Comparison of ENCODE assay signal across 31 cellular contexts in the genomic region with DNA sequence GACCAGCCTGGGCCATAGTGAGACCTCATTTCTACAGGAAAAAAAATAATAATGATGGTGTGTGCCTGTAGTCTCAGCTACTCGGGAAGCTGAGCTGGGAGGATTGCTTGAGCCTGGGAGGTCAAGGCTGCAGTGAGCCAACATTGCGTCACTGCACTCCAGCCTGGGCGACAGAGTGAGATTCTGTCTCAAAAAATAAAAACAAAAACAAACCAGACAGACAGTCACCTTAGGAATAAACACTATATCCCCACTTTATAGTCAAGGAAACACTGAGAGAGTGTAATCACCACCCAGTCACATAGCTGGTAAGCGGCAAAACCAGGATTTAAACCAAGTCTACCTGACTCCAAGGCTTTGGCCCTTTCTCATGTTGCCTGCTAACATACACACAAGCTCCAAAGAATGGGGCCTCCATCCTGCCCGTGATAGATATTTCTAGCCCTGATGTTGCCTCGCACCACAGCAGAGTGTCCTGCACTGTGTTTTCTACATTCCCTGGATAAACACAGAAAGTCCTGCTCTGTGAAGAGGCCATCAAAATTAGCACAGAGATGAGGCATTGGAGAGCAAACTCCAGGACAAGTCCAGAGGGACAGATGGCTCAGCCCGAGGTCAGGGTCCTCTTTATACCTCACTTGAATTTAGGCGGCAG.
DNase-seq lines count a peak whose midpoint lies in the region; ATAC-seq, FAIRE-seq and TF ChIP-seq lines count a peak whose summit lies in the region.
"Had no signal": no experiment of that assay in that cellular context is flagged by ENCODE, and none has a peak within 500 bp of the region (broad histone marks: within the 10 kb centered on the region; RNA-seq: fewer than 3 reads in every experiment).

No MANE protein-coding gene starts in this region.

- POLR2A ChIA-PET in K562 (lab: Yijun Ruan, JAX), result interaction anchor here (0.6 kb wide), 1 partner anchor 189 kb away, joined by 3 read pairs; no protein-coding TSS in a partner anchor
- POLR2A ChIA-PET in HepG2 (lab: Yijun Ruan, JAX), result interaction anchor here (0.6 to 1.1 kb wide), 3 partner anchors 19 to 222 kb away, joined by 3 to 4 read pairs (median 4); partner anchors contain the start of genes CEP95 and DDX5

- TF ChIP-seq POLR2A in K562 (conservative IDR thresholded peaks at IDR 0.05) (no peak), HepG2 (IDR thresholded peaks at IDR 0.05; ENCODE audit: insufficient read depth in 1 of 2, low read depth in 2 of 2, low read length in 2 of 2) (no peak), stomach (IDR thresholded peaks at IDR 0.05) (no peak), transverse colon (IDR thresholded peaks at IDR 0.05) (no peak)

- no peaks in the 10 kb centered on the region for H3K9me3 ChIP-seq in K562 (replicated peaks; ENCODE audit: control insufficient read depth, insufficient read depth, low read depth, low read length)
- no peaks in the 10 kb centered on the region for H3K9me3 ChIP-seq in HepG2 (ENCODE audit: low read length)
- H3K9me3 ChIP-seq in stomach, result no peaks in the 10 kb centered on the region
- H3K9me3 ChIP-seq in transverse colon, result no peaks in the 10 kb centered on the region
- H3K9me3 ChIP-seq: gastrocnemius medialis, thyroid gland had no signal

- in situ Hi-C loops in K562 (cut with MboI), result no loop called here
- in situ Hi-C loops in HepG2 (cut with HindIII; ENCODE audit: extremely low pct_ligation_motif_present, low pct_unique_long_range_greater_than_20kb), result no loop called here
- in situ Hi-C loops in transverse colon (cut with MboI; ENCODE audit: low pct_ligation_motif_present in 1 of 4, low pct_unique_long_range_greater_than_20kb in 1 of 4, low sequenced_read_pairs in 3 of 4), result no loop called here

- CTCF ChIA-PET in K562 (lab: Yijun Ruan, JAX; ENCODE audit: low intra/inter-chr PET ratio) (interaction anchor here (0.6 kb wide), 1 partner anchor 8 kb away, joined by 4 read pairs; no protein-coding TSS in a partner anchor), HepG2 (lab: Yijun Ruan, JAX; ENCODE audit: low intra/inter-chr PET ratio, low total read pairs) (no interaction called here)

- no TSS peak for BruUV-seq in K562 (replicated peaks; lab: Mats Ljungman, UMichigan)
- no TSS peak for BruUV-seq in HepG2 (replicated peaks; lab: Mats Ljungman, UMichigan)

- DNase-seq in left ventricle myocardium superior (peak; percentile 47), left cardiac atrium (no peak), K562 (ENCODE audit: extremely low read depth in 1 of 4, low spot score in 3 of 4) (no peak), HepG2 (ENCODE audit: low spot score) (no peak), stomach (peak; percentile 11), frontal cortex (ENCODE audit: low spot score in 2 of 2) (no peak), transverse colon (no peak)
- DNase-seq: activated CD4-positive, alpha-beta T cell treated with anti-CD3 and anti-CD28 coated beads, Interleukin-2, amount 50 U/mL, for 1 hour; activated CD8-positive, alpha-beta memory T cell treated with anti-CD3 and anti-CD28 coated beads, Interleukin-2, amount 10 ng/mL, durations not matched to agents 7 days and 5 days; activated gamma-delta T cell treated with Interleukin-2 at 50 U/mL for 16 hours; activated T-cell treated with anti-CD3 and anti-CD28 coated beads, Interleukin-2, amount 50 U/mL, for 48 hours; CD4-positive, alpha-beta memory T cell; H9; Kasumi-1; mammary epithelial cell; NCI-H1436 treated with DMSO at 0.1 percent for 48 hours; NCI-H2081 treated with DMSO at 0.1 percent for 48 hours; NCI-H69; nephron progenitor cell; PC-9; retina; SHP77 treated with DMSO at 0.1 percent for 48 hours; stimulated activated CD8-positive, alpha-beta memory T cell treated with anti-CD3 and anti-CD28 coated beads, Interleukin-4, amount 100 ng/mL, for 48 hours; stimulated activated naive CD8-positive, alpha-beta T cell treated with anti-CD3 and anti-CD28 coated beads, Interleukin-15, amount 100 ng/mL, for 72 hours; T-helper 9 cell; thyroid gland had no signal

- WGBS in K562 (ENCODE audit: insufficient coverage, low coverage, missing lambda C conversion rate), result 43% methylated on average over 8 of the region's 8 CpGs
- WGBS in HepG2 (ENCODE audit: low lambda C conversion rate), result 7% methylated on average over 8 of the region's 8 CpGs
- 77 to 89% (median 82%) methylated on average over 8 of the region's 8 CpGs for WGBS in stomach, 5 donors
- 79% methylated on average over 8 of the region's 8 CpGs; no CpG with 5 or more reads in 1 of the 2 donors for WGBS in transverse colon (ENCODE audit: low coverage in 1 of 2), 2 donors

- no peak overlapping the region for H3K4me3 ChIP-seq in K562
- peak overlapping the region in 1 of 3 experiments; percentile 7; a peak in 1 of 6 replicates for H3K4me3 ChIP-seq in HepG2 (replicated peaks in 1 of 3; ENCODE audit: insufficient read depth in 1 of 3, low read depth in 2 of 3, low read length in 3 of 3)
- H3K4me3 ChIP-seq in stomach, result no peak overlapping the region
- no peak overlapping the region for H3K4me3 ChIP-seq in transverse colon
- H3K4me3 ChIP-seq: gastrocnemius medialis, PC-9, thyroid gland had no signal

- no peak overlapping the region for H3K4me2 ChIP-seq in K562 (ENCODE audit: insufficient read depth, low read length)
- H3K4me2 ChIP-seq in HepG2 (ENCODE audit: low read depth, low read length), result peak overlapping the region; percentile 69
- H3K4me2 ChIP-seq: PC-9 had no signal

- H2AFZ ChIP-seq in K562 (ENCODE audit: low read depth, low read length) (no peak overlapping the region), HepG2 (ENCODE audit: low read length) (no peak overlapping the region)
- H2AFZ ChIP-seq: parathyroid adenoma, PC-9 had no signal

- H3K9ac ChIP-seq in K562 (ENCODE audit: insufficient read depth in 1 of 2, low read depth in 2 of 2, low read length in 2 of 2) (no peak overlapping the region), HepG2 (ENCODE audit: insufficient read depth, low read depth, low read length) (peak overlapping the region; percentile 12; the same call in 1 of the 2 replicates)
- H3K9ac ChIP-seq: parathyroid adenoma had no signal

- no peak for FAIRE-seq in K562 (lab: Jason Lieb, UNC)
- FAIRE-seq in HepG2 (lab: Jason Lieb, UNC), result peak; percentile 53
- no peak for FAIRE-seq in frontal cortex (lab: Jason Lieb, UNC)
- FAIRE-seq: A204.1, D721Med had no signal

- no peak for TF ChIP-seq CTCF in K562 (IDR thresholded peaks at IDR 0.05 in 2 of 3, conservative IDR thresholded peaks at IDR 0.05 in 1 of 3; ENCODE audit: insufficient read depth in 2 of 3, low read depth in 1 of 3, low read length in 3 of 3)
- no peak for TF ChIP-seq CTCF in HepG2 (CRISPR knock-in tag; IDR thresholded peaks at IDR 0.05)
- no peak for TF ChIP-seq CTCF in stomach (IDR thresholded peaks at IDR 0.05)
- TF ChIP-seq CTCF in transverse colon (IDR thresholded peaks at IDR 0.05), result no peak

- H4K20me1 ChIP-seq in K562 (replicated peaks; ENCODE audit: control insufficient read depth, insufficient read depth, low read length) (no peaks in the 10 kb centered on the region), HepG2 (ENCODE audit: insufficient read depth, low read length) (no peaks in the 10 kb centered on the region)

- no peak for TF ChIP-seq EP300 in K562 (IDR thresholded peaks at IDR 0.05; ENCODE audit: low read length)
- TF ChIP-seq EP300 in HepG2 (IDR thresholded peaks at IDR 0.05; ENCODE audit: low read depth in 2 of 2, low read length in 2 of 2), result no peak
- TF ChIP-seq EP300 in HepG2 (CRISPR knock-in tag; IDR thresholded peaks at IDR 0.05; ENCODE audit: borderline replicate concordance), result no peak
- no peak for TF ChIP-seq EP300 in stomach (IDR thresholded peaks at IDR 0.05)
- TF ChIP-seq EP300 in transverse colon (IDR thresholded peaks at IDR 0.05; ENCODE audit: low read depth), result no peak

- H3K27me3 ChIP-seq in K562 (ENCODE audit: control insufficient read depth in 2 of 2, insufficient read depth in 2 of 2, low read length in 2 of 2) (peaks cover 0 to 5% of the 10 kb centered on the region in 2 experiments; a peak in 2 of 5 replicates), HepG2 (ENCODE audit: control insufficient read depth in 1 of 2, insufficient read depth in 2 of 2, low read length in 2 of 2) (no peaks in the 10 kb centered on the region), stomach (no peaks in the 10 kb centered on the region), transverse colon (no peaks in the 10 kb centered on the region)
- H3K27me3 ChIP-seq: gastrocnemius medialis, thyroid gland had no signal

- ATAC-seq in left ventricle myocardium superior (peak; percentile 24), left cardiac atrium (no peak), K562 (no peak), HepG2 (peak; percentile 70), HG02759 (IDR thresholded peaks at IDR 0.05; ENCODE audit: unreplicated experiment) (no peak)
- ATAC-seq: activated CD8-positive, alpha-beta memory T cell treated with anti-CD3 and anti-CD28 coated beads, Interleukin-2, amount 10 ng/mL, durations not matched to agents 7 days and 5 days; gastrocnemius medialis; stimulated activated naive CD8-positive, alpha-beta T cell treated with anti-CD3 and anti-CD28 coated beads, Interleukin-15, amount 100 ng/mL, for 72 hours had no signal

- intact Hi-C loops in left ventricle myocardium superior (cut with micrococcal nuclease) (no loop called here), left cardiac atrium (cut with DNase I) (no loop called here), K562 (cut with micrococcal nuclease) (no loop called here), HepG2 (cut with micrococcal nuclease; ENCODE audit: unreplicated experiment) (no loop called here), stomach (cut with DNase I; ENCODE audit: low total_unique reads) (no loop called here), transverse colon (cut with DNase I; ENCODE audit: low total_unique reads) (no loop called here)

- H3K36me3 ChIP-seq in K562 (ENCODE audit: control insufficient read depth, insufficient read depth, low read length) (no peaks in the 10 kb centered on the region), HepG2 (replicated peaks in 1 of 2; ENCODE audit: control insufficient read depth in 1 of 2, insufficient read depth in 2 of 2, low read length in 2 of 2) (no peaks in the 10 kb centered on the region), stomach (no peaks in the 10 kb centered on the region), transverse colon (no peaks in the 10 kb centered on the region)
- H3K36me3 ChIP-seq: gastrocnemius medialis, thyroid gland had no signal

- H3K27ac ChIP-seq in K562 (ENCODE audit: extremely low read depth, low read depth, low read length) (no peak overlapping the region), HepG2 (ENCODE audit: extremely low read length, insufficient read depth, low read length) (peak overlapping the region; percentile 10), stomach (no peak overlapping the region), transverse colon (no peak overlapping the region)
- H3K27ac ChIP-seq: gastrocnemius medialis, parathyroid adenoma, PC-9, thyroid gland had no signal

- no peaks in the 10 kb centered on the region for H3K79me2 ChIP-seq in K562 (ENCODE audit: control insufficient read depth, insufficient read depth, low read length)
- H3K79me2 ChIP-seq in HepG2 (ENCODE audit: insufficient read depth, low read length), result no peaks in the 10 kb centered on the region
- H3K79me2 ChIP-seq: parathyroid adenoma had no signal

- H3K9me1 ChIP-seq in K562 (ENCODE audit: control insufficient read depth, insufficient read depth, low read length), result no peaks in the 10 kb centered on the region

- TF ChIP-seq RAD21 in K562 (CRISPR knock-in tag; conservative IDR thresholded peaks at IDR 0.05 in 1 of 2, IDR thresholded peaks at IDR 0.05 in 1 of 2), result no peak
- TF ChIP-seq RAD21 in HepG2 (CRISPR knock-in tag; IDR thresholded peaks at IDR 0.05), result no peak

- H3K4me1 ChIP-seq in K562 (replicated peaks in 1 of 2; ENCODE audit: control insufficient read depth in 2 of 2, insufficient read depth in 2 of 2, low read length in 2 of 2) (peaks cover 2 to 4% of the 10 kb centered on the region in 2 experiments; a peak in 1 of 5 replicates), HepG2 (ENCODE audit: insufficient read depth, low read length) (peaks cover 40% of the 10 kb centered on the region), stomach (peaks cover 0 to 19% (median 18%) of the 10 kb centered on the region in 4 donors), transverse colon (peaks cover 0 to 10% (median 3%) of the 10 kb centered on the region in 4 donors)

Comparison
In these comparisons a context has a peak if more than half of its experiments do, and no peak if none do; other contexts are left out.
1. ATAC-seq: peak in left ventricle myocardium superior (single experiment) and HepG2 (single experiment); none in left cardiac atrium (0 of 2), K562 (single experiment) and HG02759 (single experiment).
2. DNase-seq: peak in left ventricle myocardium superior (single experiment) and stomach (single experiment); none in left cardiac atrium (single experiment), K562 (0 of 4), HepG2 (single experiment), frontal cortex (0 of 2) and transverse colon (single experiment).